ENCODE assay signal across 22 cellular contexts in the genomic region with DNA sequence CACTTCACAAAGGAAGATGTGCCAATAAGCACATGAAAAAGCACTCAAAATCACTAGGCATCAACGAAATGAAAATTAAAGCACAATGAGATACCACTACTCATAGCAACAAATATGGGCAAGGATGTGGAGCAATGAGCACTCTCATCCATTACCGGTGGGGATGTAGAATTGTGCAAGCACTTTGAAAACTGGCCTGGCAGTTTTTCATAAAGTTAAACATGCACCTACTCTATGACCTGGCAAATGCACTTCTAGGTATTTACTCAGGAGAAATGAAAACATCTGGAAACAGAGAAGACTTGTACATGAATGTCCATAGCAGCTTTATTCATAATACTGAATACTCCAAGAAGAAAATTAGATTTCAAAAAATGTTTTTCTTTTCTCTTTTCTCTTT. TPM values are rescaled to one million over a fixed set of nuclear protein-coding genes. Genes with fewer than 3 reads are reported as not detected.
DNase-seq lines count a peak whose midpoint lies in the region; ATAC-seq and TF ChIP-seq lines count a peak whose summit lies in the region.
"Had no signal": no experiment of that assay in that cellular context is flagged by ENCODE, and none has a peak within 500 bp of the region (broad histone marks: within the 10 kb centered on the region; RNA-seq: fewer than 3 reads in every experiment).

No MANE protein-coding gene starts in this region.

- H3K36me3 ChIP-seq in liver (ENCODE audit: control insufficient read depth in 4 of 4, insufficient read depth in 3 of 4, low read depth in 1 of 4, low read length in 3 of 4) (no peaks in the 10 kb centered on the region), mesenchymal stem cell (ENCODE audit: control insufficient read depth in 1 of 2, insufficient read depth in 2 of 2, low read depth in 1 of 2, low read length in 2 of 2) (no peaks in the 10 kb centered on the region), upper lobe of right lung (no peaks in the 10 kb centered on the region)
- H3K36me3 ChIP-seq: BE2C; BLaER1 treated with 17β-estradiol and CSF1 and Interleukin-3, amounts not matched to agents 10 nM and 100 nM had no signal

- H3K9ac ChIP-seq in liver (ENCODE audit: low read depth in 1 of 2, low read length in 2 of 2) (no peak overlapping the region), mesenchymal stem cell (ENCODE audit: low read length) (no peak overlapping the region)
- H3K9ac ChIP-seq: BLaER1 treated with 17β-estradiol and CSF1 and Interleukin-3, amounts not matched to agents 10 nM and 100 nM; GM23248 had no signal

- no peak overlapping the region for H3K4me2 ChIP-seq in mesenchymal stem cell (ENCODE audit: low read length, poor library complexity, severe bottlenecking)
- H3K4me2 ChIP-seq: A549 had no signal

- intact Hi-C loops in upper lobe of right lung (cut with DNase I): no loop called here

- peak in 1 of 2 donors; percentile 6 for TF ChIP-seq RAD21 in liver (IDR thresholded peaks at IDR 0.05)

- H3K4me1 ChIP-seq in liver (ENCODE audit: control insufficient read depth in 4 of 4, insufficient read depth in 4 of 4, low read length in 3 of 4) (no peaks in the 10 kb centered on the region), mesenchymal stem cell (ENCODE audit: control insufficient read depth, insufficient read depth, low read depth, low read length) (peaks cover 1% of the 10 kb centered on the region), upper lobe of right lung (peaks cover 16% of the 10 kb centered on the region)
- H3K4me1 ChIP-seq: A549, BE2C had no signal

- DNase-seq in left lobe of liver (ENCODE audit: low spot score) (no peak), mesenchymal stem cell (no peak), upper lobe of right lung (no peak), DMS153 (lab: John Stamatoyannopoulos, UW) (no peak), NAMALWA (ENCODE audit: low spot score) (no peak)
- DNase-seq: 8988T; ACHN; AML-193; BE2C; CD4-positive, alpha-beta T cell; CD8-positive, alpha-beta memory T cell; DMS 273 treated with DMSO at 0.1 percent for 48 hours; DMS53; DMS79 treated with DMSO at 0.1 percent for 48 hours; GF-D8; GM23248; H7; HCEC 1CT had no signal

- TF ChIP-seq CTCF in liver (IDR thresholded peaks at IDR 0.05; ENCODE audit: low read depth, low read length, missing input control): no peak
- no peak for TF ChIP-seq CTCF in upper lobe of right lung (IDR thresholded peaks at IDR 0.05)

- H3K14ac ChIP-seq in mesenchymal stem cell (ENCODE audit: low read length in 2 of 2): no peak overlapping the region

- no peak overlapping the region for H2AFZ ChIP-seq in mesenchymal stem cell (ENCODE audit: low read depth, low read length)
- H2AFZ ChIP-seq: GM23248 had no signal

- H3K27ac ChIP-seq in liver (ENCODE audit: low read depth in 1 of 2, low read length in 2 of 2): no peak overlapping the region
- H3K27ac ChIP-seq in mesenchymal stem cell (ENCODE audit: low read length, poor library complexity, severe bottlenecking): no peak overlapping the region
- no peak overlapping the region for H3K27ac ChIP-seq in upper lobe of right lung
- H3K27ac ChIP-seq: A549; BLaER1 treated with 17β-estradiol and CSF1 and Interleukin-3, amounts not matched to agents 10 nM and 100 nM; GM23248 had no signal

- H2BK5ac ChIP-seq in mesenchymal stem cell (ENCODE audit: low read depth, low read length, poor library complexity, severe bottlenecking): no peak overlapping the region

- H3K4ac ChIP-seq in mesenchymal stem cell (ENCODE audit: low read depth in 1 of 2, low read length in 2 of 2): no peak overlapping the region

- H2AK5ac ChIP-seq in mesenchymal stem cell (ENCODE audit: low read length, severe bottlenecking): no peak overlapping the region

- H4K8ac ChIP-seq in mesenchymal stem cell (ENCODE audit: low read length): no peak overlapping the region

- no peak overlapping the region for H3K18ac ChIP-seq in mesenchymal stem cell (ENCODE audit: low read depth in 1 of 2, low read length in 2 of 2)

- 51% methylated on average over 2 of the region's 2 CpGs for WGBS in liver
- WGBS in mesenchymal stem cell: 88% methylated on average over 1 of the region's 2 CpGs

- H2BK15ac ChIP-seq in mesenchymal stem cell (ENCODE audit: low read depth, poor library complexity, severe bottlenecking): no peak overlapping the region

- H3K27me3 ChIP-seq in liver (ENCODE audit: control insufficient read depth in 4 of 4, insufficient read depth in 4 of 4, low read length in 3 of 4): no peaks in the 10 kb centered on the region
- H3K27me3 ChIP-seq in mesenchymal stem cell (ENCODE audit: control insufficient read depth in 1 of 2, insufficient read depth in 1 of 2, low read length in 2 of 2): no peaks in the 10 kb centered on the region
- no peaks in the 10 kb centered on the region for H3K27me3 ChIP-seq in upper lobe of right lung
- H3K27me3 ChIP-seq: BE2C; BLaER1 treated with 17β-estradiol and CSF1 and Interleukin-3, amounts not matched to agents 10 nM and 100 nM had no signal

- H2BK12ac ChIP-seq in mesenchymal stem cell (ENCODE audit: low read length in 2 of 2): no peak overlapping the region

- no peaks in the 10 kb centered on the region for H3K79me1 ChIP-seq in mesenchymal stem cell (replicated peaks; ENCODE audit: low read length, poor library complexity, severe bottlenecking)

- H3K23ac ChIP-seq in mesenchymal stem cell (ENCODE audit: low read length in 2 of 2): no peak overlapping the region

- no peaks in the 10 kb centered on the region for H3K9me3 ChIP-seq in liver (ENCODE audit: control insufficient read depth in 4 of 4, low read length in 3 of 4)
- H3K9me3 ChIP-seq in mesenchymal stem cell (ENCODE audit: control insufficient read depth, low read length): no peaks in the 10 kb centered on the region
- H3K9me3 ChIP-seq in upper lobe of right lung: no peaks in the 10 kb centered on the region
- H3K9me3 ChIP-seq: A549; BE2C; BLaER1 treated with 17β-estradiol and CSF1 and Interleukin-3, amounts not matched to agents 10 nM and 100 nM had no signal

- no peak overlapping the region for H3K4me3 ChIP-seq in liver (ENCODE audit: low read depth in 1 of 3, low read length in 3 of 3)
- H3K4me3 ChIP-seq in mesenchymal stem cell (ENCODE audit: insufficient read depth in 1 of 2, low read depth in 1 of 2, low read length in 2 of 2): no peak overlapping the region
- H3K4me3 ChIP-seq in upper lobe of right lung: no peak overlapping the region
- H3K4me3 ChIP-seq: A549; BLaER1 treated with 17β-estradiol and CSF1 and Interleukin-3, amounts not matched to agents 10 nM and 100 nM; GM23248 had no signal

- H2BK120ac ChIP-seq in mesenchymal stem cell (ENCODE audit: low read depth, low read length): peak overlapping the region; percentile 34

- ATAC-seq in left lobe of liver: peak; percentile 86
- ATAC-seq in upper lobe of right lung: peak; percentile 61
- no peak for ATAC-seq in HG02678 (IDR thresholded peaks at IDR 0.05; ENCODE audit: unreplicated experiment)
- ATAC-seq: A549 had no signal

- H4K91ac ChIP-seq in mesenchymal stem cell (ENCODE audit: low read length): no peak overlapping the region

TF ChIP-seq in liver, 16 proteins besides CTCF, POLR2A, EP300 and RAD21 (continues in another document):
- TF ChIP-seq JUND (IDR thresholded peaks at IDR 0.05) (no peak), REST (IDR thresholded peaks at IDR 0.05) (no peak), YY1 (IDR thresholded peaks at IDR 0.05) (peak; percentile 35), TAF1 (conservative IDR thresholded peaks at IDR 0.05) (no peak), HNF4G (IDR thresholded peaks at IDR 0.05) (no peak), SP1 (IDR thresholded peaks at IDR 0.05) (no peak), EGR1 (IDR thresholded peaks at IDR 0.05; ENCODE audit: low read depth in 2 of 2) (no peak), NR2F2 (IDR thresholded peaks at IDR 0.05) (no peak), FOXA1 (IDR thresholded peaks at IDR 0.05) (no peak), GABPA (IDR thresholded peaks at IDR 0.05 in 1 of 2, conservative IDR thresholded peaks at IDR 0.05 in 1 of 2) (no peak)
- TF ChIP-seq, protein P1, sequence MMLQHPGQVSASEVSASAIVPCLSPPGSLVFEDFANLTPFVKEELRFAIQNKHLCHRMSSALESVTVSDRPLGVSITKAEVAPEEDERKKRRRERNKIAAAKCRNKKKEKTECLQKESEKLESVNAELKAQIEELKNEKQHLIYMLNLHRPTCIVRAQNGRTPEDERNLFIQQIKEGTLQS (IDR thresholded peaks at IDR 0.05): no peak

RNA-seq across cellular contexts. Expression of gene TMEM14A, which starts 34.1 kb away (rescaled TPM):
- 28.5 TPM for total RNA-seq in left lobe of liver
- total RNA-seq in liver: 10 to 100 TPM; 15.6 to 22.9 TPM
- 10 to 100 TPM; 23.0 to 63.6 TPM for polyA plus RNA-seq in liver
- polyA plus RNA-seq in mesenchymal stem cell (2013, experiment 1 of 2): 28.7 TPM
- polyA plus RNA-seq in mesenchymal stem cell (2013, experiment 2 of 2): 32.6 TPM
- total RNA-seq in upper lobe of right lung: 12.3 TPM

RNA-seq across cellular contexts. Expression of gene TRAM2, which starts 60.0 kb away (rescaled TPM):
- 17.3 TPM for total RNA-seq in left lobe of liver
- total RNA-seq in liver: 10 to 100 TPM in 1 of 2 donors, 1 to 10 TPM in 1; 8.5 to 17.5 TPM
- polyA plus RNA-seq in liver: 10 to 100 TPM in 1 of 2 donors, 1 to 10 TPM in 1; 7.3 to 20.3 TPM
- 133 TPM for polyA plus RNA-seq in mesenchymal stem cell (2013, experiment 1 of 2)
- polyA plus RNA-seq in mesenchymal stem cell (2013, experiment 2 of 2): 130 TPM
- 24.2 TPM for total RNA-seq in upper lobe of right lung
